In the genomic region with DNA sequence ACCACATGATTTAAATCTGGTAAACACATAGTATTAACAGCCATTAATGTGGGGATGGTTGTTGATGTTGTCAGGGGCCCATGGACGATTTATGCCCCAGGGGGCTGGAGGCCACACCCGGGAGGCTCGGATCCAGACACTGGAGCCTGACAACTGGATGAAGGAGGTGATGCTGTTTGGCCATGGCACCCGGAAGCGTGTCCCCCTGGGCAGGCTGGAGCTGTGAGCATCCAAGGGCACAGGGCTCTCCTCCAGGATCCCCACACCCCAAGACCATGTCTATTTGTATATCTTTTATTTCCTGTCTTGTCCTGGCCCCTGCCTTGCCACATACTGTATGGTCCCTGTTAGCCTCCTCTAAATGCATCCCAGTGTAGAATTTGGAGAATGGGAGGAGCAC, we compare ENCODE assay signal across 18 cellular contexts. TPM values are rescaled to one million over a fixed set of nuclear protein-coding genes. Genes with fewer than 3 reads are reported as not detected.
DNase-seq lines count a peak whose midpoint lies in the region; ATAC-seq and TF ChIP-seq lines count a peak whose summit lies in the region.
"Had no signal": no experiment of that assay in that cellular context is flagged by ENCODE, and none has a peak within 500 bp of the region (broad histone marks: within the 10 kb centered on the region; RNA-seq: fewer than 3 reads in every experiment).

No MANE protein-coding gene starts in this region.

- H3K4me3 ChIP-seq in body of pancreas (no peak overlapping the region), mucosa of descending colon (no peak overlapping the region), tibial artery (no peak overlapping the region), neural progenitor cell (no peak overlapping the region)
- H3K4me3 ChIP-seq: right lobe of liver had no signal

- H3K27me3 ChIP-seq in body of pancreas: no peaks in the 10 kb centered on the region
- no peaks in the 10 kb centered on the region for H3K27me3 ChIP-seq in tibial artery
- peaks cover 2% of the 10 kb centered on the region for H3K27me3 ChIP-seq in neural progenitor cell
- H3K27me3 ChIP-seq: neutrophil, right lobe of liver had no signal

- no peak for TF ChIP-seq POLR2A in body of pancreas (IDR thresholded peaks at IDR 0.05)

- H3K36me3 ChIP-seq in body of pancreas (replicated peaks in 1 of 2; ENCODE audit: insufficient read depth in 1 of 2, low read depth in 2 of 2) (peaks cover 2 to 5% of the 10 kb centered on the region in 2 donors), mucosa of descending colon (ENCODE audit: low read depth) (no peaks in the 10 kb centered on the region), tibial artery (peaks cover 12 to 53% (median 31%) of the 10 kb centered on the region in 3 donors), neural progenitor cell (no peaks in the 10 kb centered on the region)

- CTCF ChIA-PET in activated naive CD4-positive, alpha-beta T cell treated with anti-CD3 and anti-CD28 coated beads for 36 hours (lab: Charles Lee): interaction anchor here (0.6 to 2.4 kb wide), 19 partner anchors 9 to 395 kb away, joined by 3 to 13 read pairs (median 4); partner anchors contain the start of genes ACSF2 and COL1A1
- CTCF ChIA-PET in activated naive CD4-positive, alpha-beta T cell treated with anti-CD3 and anti-CD28 coated beads, Interleukin-2, amount 10 ng/mL, durations not matched to agents 7 days and 5 days (lab: Charles Lee): interaction anchor here (0.6 to 5.1 kb wide), 11 partner anchors 17 to 251 kb away, joined by 3 to 48 read pairs (median 3); partner anchors contain the start of genes EPN3 and LRRC59

- no peaks in the 10 kb centered on the region for H3K79me2 ChIP-seq in neural progenitor cell (ENCODE audit: low read depth)

- peaks cover 5% of the 10 kb centered on the region for H4K20me1 ChIP-seq in neural progenitor cell (ENCODE audit: low read depth)

- H3K36me3 Mint-ChIP-seq in activated naive CD4-positive, alpha-beta T cell treated with anti-CD3 and anti-CD28 coated beads for 36 hours (ENCODE audit: low read depth): peaks cover 17% of the 10 kb centered on the region
- H3K36me3 Mint-ChIP-seq in activated naive CD4-positive, alpha-beta T cell treated with anti-CD3 and anti-CD28 coated beads, Interleukin-2, amount 10 ng/mL, durations not matched to agents 7 days and 5 days: peaks cover 11% of the 10 kb centered on the region
- H3K36me3 Mint-ChIP-seq in neural progenitor cell: no peaks in the 10 kb centered on the region

- H3K9ac ChIP-seq in neural progenitor cell: no peak overlapping the region

- peak overlapping the region; percentile 30 for H3K27ac Mint-ChIP-seq in activated naive CD4-positive, alpha-beta T cell treated with anti-CD3 and anti-CD28 coated beads for 36 hours
- no peak overlapping the region for H3K27ac Mint-ChIP-seq in activated naive CD4-positive, alpha-beta T cell treated with anti-CD3 and anti-CD28 coated beads, Interleukin-2, amount 10 ng/mL, durations not matched to agents 7 days and 5 days
- H3K27ac Mint-ChIP-seq in neural progenitor cell: no peak overlapping the region
- H3K27ac Mint-ChIP-seq: activated B cell treated with CpG ODN at 0.5 μM for 24 hours; activated T-helper 1 cell treated with anti-CD3 and anti-CD28 coated beads, Interleukin-12 subunit alpha, Interleukin-12 subunit beta, Interleukin-2, Interleukin-4 antibody, amounts not matched to agents 30 ng/mL and 10 ng/mL and 1 ng/mL, durations not matched to agents 14 hours and 24 hours and 36 hours had no signal

- no peaks in the 10 kb centered on the region for H3K27me3 Mint-ChIP-seq in activated naive CD4-positive, alpha-beta T cell treated with anti-CD3 and anti-CD28 coated beads for 36 hours (ENCODE audit: low read depth)
- H3K27me3 Mint-ChIP-seq in activated naive CD4-positive, alpha-beta T cell treated with anti-CD3 and anti-CD28 coated beads, Interleukin-2, amount 10 ng/mL, durations not matched to agents 7 days and 5 days: peaks cover 2% of the 10 kb centered on the region
- H3K27me3 Mint-ChIP-seq in neural progenitor cell (ENCODE audit: insufficient read depth, low read depth): peaks cover 2% of the 10 kb centered on the region
- H3K27me3 Mint-ChIP-seq: activated B cell treated with CpG ODN at 0.5 μM for 24 hours had no signal

- H2AFZ ChIP-seq in neural progenitor cell (replicated peaks): no peak overlapping the region

- H3K4me2 ChIP-seq in neural progenitor cell: no peak overlapping the region

- H3K9me3 ChIP-seq in body of pancreas (no peaks in the 10 kb centered on the region), mucosa of descending colon (no peaks in the 10 kb centered on the region), tibial artery (no peaks in the 10 kb centered on the region), neural progenitor cell (ENCODE audit: low read depth) (no peaks in the 10 kb centered on the region)
- H3K9me3 ChIP-seq: neutrophil, right lobe of liver had no signal

- TF ChIP-seq CTCF in body of pancreas (IDR thresholded peaks at IDR 0.05) (no peak), mucosa of descending colon (IDR thresholded peaks at IDR 0.05) (no peak), tibial artery (IDR thresholded peaks at IDR 0.05) (no peak), neural progenitor cell (IDR thresholded peaks at IDR 0.05) (no peak)

- peaks cover 16% of the 10 kb centered on the region for H3F3A ChIP-seq in neural progenitor cell (ENCODE audit: low read depth)

- H3K27ac ChIP-seq in body of pancreas (peak overlapping the region in 3 of 4 donors; percentile 72 to 86 (median 77)), tibial artery (peak overlapping the region; percentile 84), neural progenitor cell (no peak overlapping the region)
- H3K27ac ChIP-seq: neutrophil had no signal

- no peak for DNase-seq in activated naive CD4-positive, alpha-beta T cell treated with anti-CD3 and anti-CD28 coated beads for 36 hours
- DNase-seq in activated naive CD4-positive, alpha-beta T cell treated with anti-CD3 and anti-CD28 coated beads, Interleukin-2, amount 10 ng/mL, durations not matched to agents 7 days and 5 days: no peak
- DNase-seq in body of pancreas (no peak), mucosa of descending colon (peak in 2 of 3 donors; percentile 26 to 49), tibial artery (no peak), AG08396 (ENCODE audit: low spot score) (no peak), neural progenitor cell (ENCODE audit: low spot score) (no peak)
- DNase-seq in activated CD4-positive, CD25-positive, alpha-beta regulatory T cell (lab: John Stamatoyannopoulos, UW): no peak
- DNase-seq: activated B cell treated with CpG ODN at 0.5 μM for 24 hours; activated CD8-positive, alpha-beta memory T cell treated with anti-CD3 and anti-CD28 coated beads for 24 hours; stimulated activated CD4-positive, alpha-beta T cell treated with anti-CD3 and anti-CD28 coated beads, Interleukin-2, amount 100 ng/mL, for 48 hours; T-helper 2 cell had no signal

- peaks cover 27% of the 10 kb centered on the region for H3K4me1 Mint-ChIP-seq in activated naive CD4-positive, alpha-beta T cell treated with anti-CD3 and anti-CD28 coated beads for 36 hours (ENCODE audit: low read depth)
- H3K4me1 Mint-ChIP-seq in activated naive CD4-positive, alpha-beta T cell treated with anti-CD3 and anti-CD28 coated beads, Interleukin-2, amount 10 ng/mL, durations not matched to agents 7 days and 5 days: peaks cover 18% of the 10 kb centered on the region
- H3K4me1 Mint-ChIP-seq in neural progenitor cell: peaks cover 12% of the 10 kb centered on the region

- no peak for ATAC-seq in body of pancreas
- no peak for ATAC-seq in mucosa of descending colon

- H3K4me1 ChIP-seq in body of pancreas (peaks cover 27% of the 10 kb centered on the region), mucosa of descending colon (ENCODE audit: low read depth) (peaks cover 13% of the 10 kb centered on the region), tibial artery (peaks cover 0 to 30% (median 20%) of the 10 kb centered on the region in 4 donors), neural progenitor cell (peaks cover 2% of the 10 kb centered on the region)

- WGBS in body of pancreas, 2 donors: 69 to 83% methylated on average over 5 of the region's 5 CpGs

- H3K9me3 Mint-ChIP-seq in activated naive CD4-positive, alpha-beta T cell treated with anti-CD3 and anti-CD28 coated beads for 36 hours: no peaks in the 10 kb centered on the region
- no peaks in the 10 kb centered on the region for H3K9me3 Mint-ChIP-seq in activated naive CD4-positive, alpha-beta T cell treated with anti-CD3 and anti-CD28 coated beads, Interleukin-2, amount 10 ng/mL, durations not matched to agents 7 days and 5 days
- H3K9me3 Mint-ChIP-seq in neural progenitor cell: no peaks in the 10 kb centered on the region
- H3K9me3 Mint-ChIP-seq: activated B cell treated with CpG ODN at 0.5 μM for 24 hours; activated T-helper 1 cell treated with anti-CD3 and anti-CD28 coated beads, Interleukin-12 subunit alpha, Interleukin-12 subunit beta, Interleukin-2, Interleukin-4 antibody, amounts not matched to agents 30 ng/mL and 10 ng/mL and 1 ng/mL, durations not matched to agents 14 hours and 24 hours and 36 hours had no signal

- intact Hi-C loops in activated naive CD4-positive, alpha-beta T cell treated with anti-CD3 and anti-CD28 coated beads for 36 hours (cut with micrococcal nuclease): loop anchor here (5.0 kb wide), 1 partner anchor 359 kb away; no protein-coding TSS in a partner anchor
- intact Hi-C loops in body of pancreas (cut with DNase I): loop anchor here (5.0 to 10.0 kb wide), 3 partner anchors 49 to 212 kb away; partner anchors contain the start of gene EPN3
- intact Hi-C loops in mucosa of descending colon (cut with DNase I, micrococcal nuclease): loop anchor here (10.0 kb wide), 2 partner anchors 62 to 118 kb away; partner anchors contain the start of gene SPATA20 (in 1 of the 2)
- intact Hi-C loops in tibial artery (cut with DNase I; ENCODE audit: low total_unique reads): loop anchor here (2.0 to 10.0 kb wide), 3 partner anchors 59 to 202 kb away; no protein-coding TSS in a partner anchor

- no peak overlapping the region for H3K4me3 Mint-ChIP-seq in activated naive CD4-positive, alpha-beta T cell treated with anti-CD3 and anti-CD28 coated beads for 36 hours
- no peak overlapping the region for H3K4me3 Mint-ChIP-seq in activated naive CD4-positive, alpha-beta T cell treated with anti-CD3 and anti-CD28 coated beads, Interleukin-2, amount 10 ng/mL, durations not matched to agents 7 days and 5 days
- H3K4me3 Mint-ChIP-seq in neural progenitor cell: no peak overlapping the region
- H3K4me3 Mint-ChIP-seq: activated B cell treated with CpG ODN at 0.5 μM for 24 hours; activated T-helper 1 cell treated with anti-CD3 and anti-CD28 coated beads, Interleukin-12 subunit alpha, Interleukin-12 subunit beta, Interleukin-2, Interleukin-4 antibody, amounts not matched to agents 30 ng/mL and 10 ng/mL and 1 ng/mL, durations not matched to agents 14 hours and 24 hours and 36 hours had no signal

RNA-seq across cellular contexts. Expression of gene RSAD1, which starts 4.6 kb away (rescaled TPM):
- total RNA-seq in activated naive CD4-positive, alpha-beta T cell treated with anti-CD3 and anti-CD28 coated beads for 36 hours: 10 to 100 TPM; 39.2 to 40.4 TPM
- 10 to 100 TPM; 39.2 to 44.5 TPM for total RNA-seq in body of pancreas
- total RNA-seq in mucosa of descending colon: 10 to 100 TPM; 35.9 to 38.2 (median 37.7) TPM
- 9.7 and 12.9 TPM in 2 replicates for total RNA-seq in neural progenitor cell (ENCODE audit: low replicate concordance)

RNA-seq across cellular contexts. Expression of gene CHAD, which starts 14.6 kb away (rescaled TPM):
- total RNA-seq in activated naive CD4-positive, alpha-beta T cell treated with anti-CD3 and anti-CD28 coated beads for 36 hours: not detected
- total RNA-seq in body of pancreas (10 to 100 TPM in 1 of 2 donors, 1 to 10 TPM in 1; 8.8 to 13.2 TPM), mucosa of descending colon (10 to 100 TPM in 1 of 3 donors, 1 to 10 TPM in 2; 4.6 to 15.3 (median 5.8) TPM), neural progenitor cell (ENCODE audit: low replicate concordance) (not detected in 2 replicates)
- total RNA-seq: A172; activated T-helper 1 cell treated with anti-CD3 and anti-CD28 coated beads, Interleukin-12 subunit alpha, Interleukin-12 subunit beta, Interleukin-2, Interleukin-4 antibody, amounts not matched to agents 30 ng/mL and 10 ng/mL and 1 ng/mL, durations not matched to agents 14 hours and 24 hours and 36 hours; OCI-LY7; SK-MEL-5 had no signal

RNA-seq across cellular contexts. Expression of gene MYCBPAP, which starts 25.0 kb away (rescaled TPM):
- 1 to 10 TPM; 5.5 to 5.8 TPM for total RNA-seq in activated naive CD4-positive, alpha-beta T cell treated with anti-CD3 and anti-CD28 coated beads for 36 hours
- total RNA-seq in body of pancreas: under 1 TPM in 1 of 2 donors, not detected in 1; 0.33 TPM
- total RNA-seq in mucosa of descending colon: 1 to 10 TPM; 1.6 to 3.4 (median 2.4) TPM
- 3.5 and 3.8 TPM in 2 replicates for total RNA-seq in neural progenitor cell (ENCODE audit: low replicate concordance)
- total RNA-seq: A172 had no signal

RNA-seq across cellular contexts. Expression of gene EPN3, which starts 49.3 kb away (rescaled TPM):
- total RNA-seq in activated naive CD4-positive, alpha-beta T cell treated with anti-CD3 and anti-CD28 coated beads for 36 hours: not detected
- total RNA-seq in body of pancreas (10 to 100 TPM; 11.9 to 20.1 TPM), mucosa of descending colon (10 to 100 TPM; 16.2 to 40.0 (median 27.4) TPM), neural progenitor cell (ENCODE audit: low replicate concordance) (0.09 and 0.24 TPM in 2 replicates)
- total RNA-seq: A172; activated B cell treated with CpG ODN at 0.5 μM for 24 hours; activated T-helper 1 cell treated with anti-CD3 and anti-CD28 coated beads, Interleukin-12 subunit alpha, Interleukin-12 subunit beta, Interleukin-2, Interleukin-4 antibody, amounts not matched to agents 30 ng/mL and 10 ng/mL and 1 ng/mL, durations not matched to agents 14 hours and 24 hours and 36 hours; SK-MEL-5 had no signal

RNA-seq across cellular contexts. Expression of gene ACSF2, which starts 57.2 kb away (rescaled TPM):
- total RNA-seq in activated naive CD4-positive, alpha-beta T cell treated with anti-CD3 and anti-CD28 coated beads for 36 hours: 10 to 100 TPM; 19.7 to 20.7 TPM
- 100 to 1,000 TPM in 1 of 2 donors, 10 to 100 TPM in 1; 18.7 to 120 TPM for total RNA-seq in body of pancreas
- 100 to 1,000 TPM in 1 of 3 donors, 10 to 100 TPM in 2; 79.7 to 246 (median 99.4) TPM for total RNA-seq in mucosa of descending colon
- 15.2 and 28.8 TPM in 2 replicates for total RNA-seq in neural progenitor cell (ENCODE audit: low replicate concordance)

Comparison
In these comparisons a context has a peak if more than half of its experiments do, and no peak if none do; other contexts are left out.
1. DNase-seq: peak in mucosa of descending colon (2 of 3); none in activated naive CD4-positive, alpha-beta T cell treated with anti-CD3 and anti-CD28 coated beads for 36 hours (single experiment), activated naive CD4-positive, alpha-beta T cell treated with anti-CD3 and anti-CD28 coated beads, Interleukin-2, amount 10 ng/mL, durations not matched to agents 7 days and 5 days (single experiment), body of pancreas (0 of 4), tibial artery (0 of 2), activated CD4-positive, CD25-positive, alpha-beta regulatory T cell (0 of 4), AG08396 (single experiment) and neural progenitor cell (single experiment).